In the genomic region with DNA sequence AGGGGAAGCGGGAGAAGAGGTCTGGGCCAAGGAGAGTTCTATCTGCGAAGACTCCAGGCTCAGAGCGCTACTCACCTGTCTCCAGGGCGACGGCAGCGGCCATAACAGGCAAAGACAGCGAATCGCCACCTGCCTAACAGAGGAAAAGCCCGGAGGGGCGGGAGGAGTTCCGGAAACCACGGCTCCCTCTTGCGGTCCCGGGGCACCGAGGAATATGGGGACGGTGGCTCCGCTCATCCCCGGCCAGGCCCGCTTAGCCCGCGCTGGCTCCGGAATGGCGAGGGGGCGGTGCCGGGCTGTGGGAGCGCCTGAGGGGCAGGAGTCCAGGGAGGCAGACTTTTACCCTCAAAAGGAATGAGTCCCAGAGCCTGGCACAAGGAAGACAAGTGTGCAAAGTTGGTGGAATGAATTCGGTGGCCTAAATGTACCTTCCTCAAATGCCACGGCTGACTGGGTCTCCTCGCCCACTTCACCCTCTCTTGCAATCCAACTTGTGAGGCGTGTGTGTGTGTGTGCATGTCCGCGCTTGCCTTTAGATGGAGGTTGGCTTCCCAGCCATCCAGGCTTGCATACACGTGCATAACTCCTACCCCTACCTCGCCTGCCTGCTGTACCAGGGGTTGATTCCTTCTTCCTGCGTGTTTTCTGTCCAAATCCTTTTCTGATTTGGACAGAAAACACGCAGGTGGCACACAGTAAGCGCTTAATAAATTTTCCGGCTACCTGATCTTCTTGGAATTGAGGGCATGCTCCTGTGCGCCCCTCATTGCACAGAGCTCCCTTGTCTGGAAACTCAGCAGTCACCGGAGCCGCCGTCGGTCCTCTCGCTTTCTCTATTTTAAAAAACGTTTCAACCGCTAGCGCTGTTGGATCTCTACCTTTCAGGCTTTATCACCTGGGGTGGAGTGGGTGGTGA, we compare ENCODE assay signal across 8 cellular contexts. TPM values are rescaled to one million over a fixed set of nuclear protein-coding genes. Genes with fewer than 3 reads are reported as not detected.
A peak's percentile ranks its signal among the peaks of the same experiment; 100 is the strongest.
DNase-seq lines count a peak whose midpoint lies in the region; ATAC-seq and TF ChIP-seq lines count a peak whose summit lies in the region.

No MANE protein-coding gene starts in this region.

- no peaks in the 10 kb centered on the region for H3K36me3 ChIP-seq in brain microvascular endothelial cell (replicated peaks)
- H3K36me3 ChIP-seq in lower lobe of right lung = peaks cover 2% of the 10 kb centered on the region

- POLR2A ChIA-PET in CD4-positive, alpha-beta T cell (lab: Charles Lee) = no interaction called here

- in situ Hi-C loops in brain microvascular endothelial cell (cut with HindIII; ENCODE audit: low pct_ligation_motif_present, low sequenced_read_pairs) = no loop called here

- peaks cover 57% of the 10 kb centered on the region for H3K4me1 Mint-ChIP-seq in CD4-positive, alpha-beta T cell (ENCODE audit: low read depth)

- no peak overlapping the region for H3K27ac ChIP-seq in CD4-positive, alpha-beta T cell (ENCODE audit: low read depth, low read length)
- H3K27ac ChIP-seq in brain microvascular endothelial cell (no peak overlapping the region), lower lobe of right lung (no peak overlapping the region)

- intact Hi-C loops in CD4-positive, alpha-beta T cell (cut with DNase I, micrococcal nuclease) = loop anchor here (5.0 kb wide), 3 partner anchors 102 to 1073 kb away; a partner anchor contains a TSS
- intact Hi-C loops in lower lobe of right lung (cut with DNase I) = no loop called here

- no peak for DNase-seq in CD4-positive, alpha-beta T cell
- DNase-seq in NCI-H146 (lab: John Stamatoyannopoulos, UW) (peak; percentile 77), brain microvascular endothelial cell (no peak), lower lobe of right lung (peak; percentile 62)
- no peak for DNase-seq in activated effector memory CD4-positive, alpha-beta T cell treated with anti-CD3 and anti-CD28 coated beads, Interleukin-2, amount 50 U/mL, for 16 hours

- H3K9me3 Mint-ChIP-seq in CD4-positive, alpha-beta T cell = no peaks in the 10 kb centered on the region

- no peak overlapping the region for H3K4me3 ChIP-seq in brain microvascular endothelial cell (ENCODE audit: low read depth, low read length)
- H3K4me3 ChIP-seq in lower lobe of right lung = peak overlapping the region; percentile 26

- no peaks in the 10 kb centered on the region for H3K27me3 ChIP-seq in CD4-positive, alpha-beta T cell (ENCODE audit: control insufficient read depth, insufficient read depth, low read length)
- H3K27me3 ChIP-seq in brain microvascular endothelial cell (replicated peaks) (peaks cover 16% of the 10 kb centered on the region), lower lobe of right lung (ENCODE audit: low read depth) (peaks cover 31% of the 10 kb centered on the region)

- H3K36me3 Mint-ChIP-seq in CD4-positive, alpha-beta T cell (ENCODE audit: low read depth) = peaks cover 17% of the 10 kb centered on the region

- H3K9me3 ChIP-seq in CD4-positive, alpha-beta T cell (ENCODE audit: control insufficient read depth, low read length) = no peaks in the 10 kb centered on the region
- H3K9me3 ChIP-seq in lower lobe of right lung = no peaks in the 10 kb centered on the region

- H3K27ac Mint-ChIP-seq in CD4-positive, alpha-beta T cell = peak overlapping the region; percentile 66

- H3K4me1 ChIP-seq in lower lobe of right lung = peaks cover 36% of the 10 kb centered on the region

- no peak for TF ChIP-seq CTCF in CD4-positive, alpha-beta T cell (IDR thresholded peaks at IDR 0.05)
- TF ChIP-seq CTCF in brain microvascular endothelial cell (IDR thresholded peaks at IDR 0.05; ENCODE audit: low read depth, low read length, missing control alignments) (peak; percentile 38), lower lobe of right lung (IDR thresholded peaks at IDR 0.05) (no peak)

- no peak for ATAC-seq in CD4-positive, alpha-beta T cell (ENCODE audit: poor library complexity)
- ATAC-seq in lower lobe of right lung (peak in 1 of 2 donors; percentile 5), GM21390 (IDR thresholded peaks at IDR 0.05; ENCODE audit: unreplicated experiment) (no peak), GM18868 (IDR thresholded peaks at IDR 0.05; ENCODE audit: unreplicated experiment) (no peak), HG03039 (IDR thresholded peaks at IDR 0.05; ENCODE audit: unreplicated experiment) (no peak)

- CTCF ChIA-PET in CD4-positive, alpha-beta T cell (lab: Charles Lee) = interaction anchor here (1.2 kb wide), 1 partner anchor 13 kb away, joined by 3 read pairs; no protein-coding TSS in a partner anchor

- H3K27me3 Mint-ChIP-seq in CD4-positive, alpha-beta T cell = no peaks in the 10 kb centered on the region

- peak overlapping the region; percentile 77 for H3K4me3 Mint-ChIP-seq in CD4-positive, alpha-beta T cell

RNA-seq across cellular contexts. Expression of a gene that starts 3.5 kb away (rescaled TPM):
- total RNA-seq in CD4-positive, alpha-beta T cell = under 1 TPM; 0.69 to 0.70 TPM
- 1.9 TPM for total RNA-seq in lower lobe of right lung

RNA-seq across cellular contexts. Expression of a gene that starts 3.7 kb away (rescaled TPM):
- 10 to 100 TPM; 31.4 to 32.0 TPM for total RNA-seq in CD4-positive, alpha-beta T cell
- total RNA-seq in lower lobe of right lung = 17.4 TPM

RNA-seq across cellular contexts. Expression of a gene that starts 14.2 kb away (rescaled TPM):
- 10 to 100 TPM; 13.2 to 17.7 TPM for total RNA-seq in CD4-positive, alpha-beta T cell
- total RNA-seq in lower lobe of right lung = 50.4 TPM

RNA-seq across cellular contexts. Expression of a gene that starts 14.6 kb away (rescaled TPM):
- total RNA-seq in CD4-positive, alpha-beta T cell = 10 to 100 TPM in 1 of 2 experiments, 1 to 10 TPM in 1; 8.9 to 11.7 TPM
- 20.0 TPM for total RNA-seq in lower lobe of right lung

RNA-seq across cellular contexts. Expression of a gene that starts 58.1 kb away (rescaled TPM):
- not detected for total RNA-seq in CD4-positive, alpha-beta T cell
- total RNA-seq in lower lobe of right lung = not detected

Comparison
In these comparisons a context has a peak if more than half of its experiments do, and no peak if none do; other contexts are left out.
1. DNase-seq: peak in NCI-H146 (single experiment) and lower lobe of right lung (single experiment); none in CD4-positive, alpha-beta T cell (0 of 10), brain microvascular endothelial cell (single experiment) and activated effector memory CD4-positive, alpha-beta T cell treated with anti-CD3 and anti-CD28 coated beads, Interleukin-2, amount 50 U/mL, for 16 hours (single experiment).